ENCODE assay signal across 1 cellular context in the genomic region with DNA sequence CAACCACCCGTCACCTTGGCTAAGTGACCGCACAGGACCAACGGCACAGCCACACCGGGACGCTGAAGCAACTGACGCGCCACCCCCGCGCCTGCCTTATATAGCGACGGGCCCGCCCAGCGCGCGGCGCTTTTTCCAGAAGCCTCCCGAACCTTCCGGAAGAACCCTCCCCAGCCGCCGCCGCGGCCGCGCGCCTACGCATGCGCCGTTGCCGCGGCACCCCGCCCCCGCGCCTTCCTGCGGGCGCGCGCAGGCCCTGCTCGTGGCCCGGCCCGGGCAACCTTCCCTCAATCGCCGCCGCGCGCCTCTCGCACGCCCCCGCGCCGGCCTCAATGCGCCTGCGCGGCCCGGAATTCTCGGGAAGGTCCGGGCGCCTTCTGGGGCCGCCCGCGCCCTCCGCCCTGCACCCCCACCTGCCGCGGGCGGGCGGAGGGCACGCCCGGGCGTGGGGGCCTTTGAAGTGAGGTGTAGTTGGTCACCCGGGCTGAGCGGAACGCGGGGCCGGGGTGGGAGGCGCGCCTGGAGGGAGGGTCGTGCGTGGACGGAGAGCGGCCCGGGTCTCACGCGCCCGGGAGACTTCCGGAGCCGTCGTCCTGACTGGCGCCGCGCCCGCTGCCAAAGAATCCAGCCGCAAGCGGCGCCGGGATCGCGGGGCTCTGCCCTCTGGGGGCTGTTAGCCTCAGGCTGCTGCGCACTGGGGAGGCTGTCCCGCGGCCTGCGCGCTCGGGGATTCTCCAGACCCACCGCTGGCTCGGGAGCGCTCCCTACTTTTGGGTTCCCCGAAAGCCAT.
TF ChIP-seq lines count a peak whose summit lies in the region.

A gene (minus strand): TSS at position 73 of the 790 bp plus-strand sequence. CDS start 666 bp downstream, outside the sequence.

TF ChIP-seq in K562, 482 proteins besides CTCF, POLR2A, EP300 and RAD21 (continued from another document and continues in another):
- TF ChIP-seq, protein P1, sequence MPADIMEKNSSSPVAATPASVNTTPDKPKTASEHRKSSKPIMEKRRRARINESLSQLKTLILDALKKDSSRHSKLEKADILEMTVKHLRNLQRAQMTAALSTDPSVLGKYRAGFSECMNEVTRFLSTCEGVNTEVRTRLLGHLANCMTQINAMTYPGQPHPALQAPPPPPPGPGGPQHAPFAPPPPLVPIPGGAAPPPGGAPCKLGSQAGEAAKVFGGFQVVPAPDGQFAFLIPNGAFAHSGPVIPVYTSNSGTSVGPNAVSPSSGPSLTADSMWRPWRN (IDR thresholded peaks at IDR 0.05; ENCODE audit: low read depth): no peak
- TF ChIP-seq GTF2F1 (IDR thresholded peaks at IDR 0.05; ENCODE audit: low read depth, low read length) (peak; percentile 95), PRMT5 (CRISPR knock-in tag; IDR thresholded peaks at IDR 0.05) (no peak), ZNF134 (CRISPR knock-in tag; conservative IDR thresholded peaks at IDR 0.05) (no peak), PCBP2 (IDR thresholded peaks at IDR 0.05; ENCODE audit: low read depth, low read length, poor library complexity, severe bottlenecking) (no peak), ZNF57 (CRISPR knock-in tag; IDR thresholded peaks at IDR 0.05) (no peak), SETDB1 (IDR thresholded peaks at IDR 0.05; ENCODE audit: low read length) (no peak), FOXA1 (IDR thresholded peaks at IDR 0.05; ENCODE audit: borderline replicate concordance) (no peak), KLF10 (CRISPR knock-in tag; IDR thresholded peaks at IDR 0.05) (no peak), PML (IDR thresholded peaks at IDR 0.05; ENCODE audit: low read length) (peak; percentile 89), PTTG1 (tag; IDR thresholded peaks at IDR 0.05; ENCODE audit: low read depth) (no peak), ZNF780A (CRISPR knock-in tag; IDR thresholded peaks at IDR 0.05) (no peak), EZH2 (IDR thresholded peaks at IDR 0.05; ENCODE audit: borderline replicate concordance, low read depth, low read length) (no peak), TARDBP (IDR thresholded peaks at IDR 0.05) (no peak), GTF2A2 (tag; IDR thresholded peaks at IDR 0.05) (peak; percentile 92), RBM34 (IDR thresholded peaks at IDR 0.05; ENCODE audit: borderline replicate concordance, insufficient read depth, low read length) (no peak), CXXC5 (CRISPR knock-in tag; IDR thresholded peaks at IDR 0.05) (peak; percentile 79), KDM4B (IDR thresholded peaks at IDR 0.05; ENCODE audit: borderline replicate concordance in 2 of 2, low read depth in 1 of 2) (no peak), ZNF586 (CRISPR knock-in tag; conservative IDR thresholded peaks at IDR 0.05) (no peak), ZNF239 (CRISPR knock-in tag; IDR thresholded peaks at IDR 0.05) (no peak), ZNF551 (CRISPR knock-in tag; IDR thresholded peaks at IDR 0.05) (no peak), ESRRB (CRISPR knock-in tag; IDR thresholded peaks at IDR 0.05; ENCODE audit: borderline replicate concordance) (no peak), BRD4 (IDR thresholded peaks at IDR 0.05) (no peak), TSC22D4 (tag; IDR thresholded peaks at IDR 0.05) (no peak), BRCA1 (IDR thresholded peaks at IDR 0.05) (no peak), BRCA1 (CRISPR knock-in tag; IDR thresholded peaks at IDR 0.05) (no peak), ZNF175 (CRISPR knock-in tag; IDR thresholded peaks at IDR 0.05; ENCODE audit: low read depth) (peak; percentile 55; the same call in 1 of the 2 replicates), TAF7 (tag; IDR thresholded peaks at IDR 0.05) (peak; percentile 74), TAF9B (IDR thresholded peaks at IDR 0.05; ENCODE audit: partially characterized antibody) (peak; percentile 71), ZBTB17 (CRISPR knock-in tag; IDR thresholded peaks at IDR 0.05) (no peak; the same call in 1 of the 2 replicates)
- TF ChIP-seq, protein P2, sequence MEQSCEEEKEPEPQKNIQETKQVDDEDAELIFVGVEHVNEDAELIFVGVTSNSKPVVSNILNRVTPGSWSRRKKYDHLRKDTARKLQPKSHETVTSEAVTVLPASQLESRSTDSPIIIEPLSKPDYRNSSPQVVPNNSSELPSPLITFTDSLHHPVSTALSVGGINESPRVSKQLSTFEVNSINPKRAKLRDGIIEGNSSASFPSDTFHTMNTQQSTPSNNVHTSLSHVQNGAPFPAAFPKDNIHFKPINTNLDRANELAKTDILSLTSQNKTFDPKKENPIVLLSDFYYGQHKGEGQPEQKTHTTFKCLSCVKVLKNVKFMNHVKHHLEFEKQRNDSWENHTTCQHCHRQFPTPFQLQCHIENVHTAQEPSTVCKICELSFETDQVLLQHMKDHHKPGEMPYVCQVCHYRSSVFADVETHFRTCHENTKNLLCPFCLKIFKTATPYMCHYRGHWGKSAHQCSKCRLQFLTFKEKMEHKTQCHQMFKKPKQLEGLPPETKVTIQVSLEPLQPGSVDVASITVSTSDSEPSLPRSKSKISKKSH (CRISPR knock-in tag; IDR thresholded peaks at IDR 0.05): no peak
- TF ChIP-seq, protein P3, sequence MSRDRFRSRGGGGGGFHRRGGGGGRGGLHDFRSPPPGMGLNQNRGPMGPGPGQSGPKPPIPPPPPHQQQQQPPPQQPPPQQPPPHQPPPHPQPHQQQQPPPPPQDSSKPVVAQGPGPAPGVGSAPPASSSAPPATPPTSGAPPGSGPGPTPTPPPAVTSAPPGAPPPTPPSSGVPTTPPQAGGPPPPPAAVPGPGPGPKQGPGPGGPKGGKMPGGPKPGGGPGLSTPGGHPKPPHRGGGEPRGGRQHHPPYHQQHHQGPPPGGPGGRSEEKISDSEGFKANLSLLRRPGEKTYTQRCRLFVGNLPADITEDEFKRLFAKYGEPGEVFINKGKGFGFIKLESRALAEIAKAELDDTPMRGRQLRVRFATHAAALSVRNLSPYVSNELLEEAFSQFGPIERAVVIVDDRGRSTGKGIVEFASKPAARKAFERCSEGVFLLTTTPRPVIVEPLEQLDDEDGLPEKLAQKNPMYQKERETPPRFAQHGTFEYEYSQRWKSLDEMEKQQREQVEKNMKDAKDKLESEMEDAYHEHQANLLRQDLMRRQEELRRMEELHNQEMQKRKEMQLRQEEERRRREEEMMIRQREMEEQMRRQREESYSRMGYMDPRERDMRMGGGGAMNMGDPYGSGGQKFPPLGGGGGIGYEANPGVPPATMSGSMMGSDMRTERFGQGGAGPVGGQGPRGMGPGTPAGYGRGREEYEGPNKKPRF (IDR thresholded peaks at IDR 0.05; ENCODE audit: low read depth, low read length): no peak
- TF ChIP-seq, protein P4, sequence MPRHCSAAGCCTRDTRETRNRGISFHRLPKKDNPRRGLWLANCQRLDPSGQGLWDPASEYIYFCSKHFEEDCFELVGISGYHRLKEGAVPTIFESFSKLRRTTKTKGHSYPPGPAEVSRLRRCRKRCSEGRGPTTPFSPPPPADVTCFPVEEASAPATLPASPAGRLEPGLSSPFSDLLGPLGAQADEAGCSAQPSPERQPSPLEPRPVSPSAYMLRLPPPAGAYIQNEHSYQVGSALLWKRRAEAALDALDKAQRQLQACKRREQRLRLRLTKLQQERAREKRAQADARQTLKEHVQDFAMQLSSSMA (CRISPR knock-in tag; IDR thresholded peaks at IDR 0.05): no peak
- TF ChIP-seq, protein P5, sequence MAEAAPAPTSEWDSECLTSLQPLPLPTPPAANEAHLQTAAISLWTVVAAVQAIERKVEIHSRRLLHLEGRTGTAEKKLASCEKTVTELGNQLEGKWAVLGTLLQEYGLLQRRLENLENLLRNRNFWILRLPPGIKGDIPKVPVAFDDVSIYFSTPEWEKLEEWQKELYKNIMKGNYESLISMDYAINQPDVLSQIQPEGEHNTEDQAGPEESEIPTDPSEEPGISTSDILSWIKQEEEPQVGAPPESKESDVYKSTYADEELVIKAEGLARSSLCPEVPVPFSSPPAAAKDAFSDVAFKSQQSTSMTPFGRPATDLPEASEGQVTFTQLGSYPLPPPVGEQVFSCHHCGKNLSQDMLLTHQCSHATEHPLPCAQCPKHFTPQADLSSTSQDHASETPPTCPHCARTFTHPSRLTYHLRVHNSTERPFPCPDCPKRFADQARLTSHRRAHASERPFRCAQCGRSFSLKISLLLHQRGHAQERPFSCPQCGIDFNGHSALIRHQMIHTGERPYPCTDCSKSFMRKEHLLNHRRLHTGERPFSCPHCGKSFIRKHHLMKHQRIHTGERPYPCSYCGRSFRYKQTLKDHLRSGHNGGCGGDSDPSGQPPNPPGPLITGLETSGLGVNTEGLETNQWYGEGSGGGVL (CRISPR knock-in tag; IDR thresholded peaks at IDR 0.05): no peak
- TF ChIP-seq, protein P6, sequence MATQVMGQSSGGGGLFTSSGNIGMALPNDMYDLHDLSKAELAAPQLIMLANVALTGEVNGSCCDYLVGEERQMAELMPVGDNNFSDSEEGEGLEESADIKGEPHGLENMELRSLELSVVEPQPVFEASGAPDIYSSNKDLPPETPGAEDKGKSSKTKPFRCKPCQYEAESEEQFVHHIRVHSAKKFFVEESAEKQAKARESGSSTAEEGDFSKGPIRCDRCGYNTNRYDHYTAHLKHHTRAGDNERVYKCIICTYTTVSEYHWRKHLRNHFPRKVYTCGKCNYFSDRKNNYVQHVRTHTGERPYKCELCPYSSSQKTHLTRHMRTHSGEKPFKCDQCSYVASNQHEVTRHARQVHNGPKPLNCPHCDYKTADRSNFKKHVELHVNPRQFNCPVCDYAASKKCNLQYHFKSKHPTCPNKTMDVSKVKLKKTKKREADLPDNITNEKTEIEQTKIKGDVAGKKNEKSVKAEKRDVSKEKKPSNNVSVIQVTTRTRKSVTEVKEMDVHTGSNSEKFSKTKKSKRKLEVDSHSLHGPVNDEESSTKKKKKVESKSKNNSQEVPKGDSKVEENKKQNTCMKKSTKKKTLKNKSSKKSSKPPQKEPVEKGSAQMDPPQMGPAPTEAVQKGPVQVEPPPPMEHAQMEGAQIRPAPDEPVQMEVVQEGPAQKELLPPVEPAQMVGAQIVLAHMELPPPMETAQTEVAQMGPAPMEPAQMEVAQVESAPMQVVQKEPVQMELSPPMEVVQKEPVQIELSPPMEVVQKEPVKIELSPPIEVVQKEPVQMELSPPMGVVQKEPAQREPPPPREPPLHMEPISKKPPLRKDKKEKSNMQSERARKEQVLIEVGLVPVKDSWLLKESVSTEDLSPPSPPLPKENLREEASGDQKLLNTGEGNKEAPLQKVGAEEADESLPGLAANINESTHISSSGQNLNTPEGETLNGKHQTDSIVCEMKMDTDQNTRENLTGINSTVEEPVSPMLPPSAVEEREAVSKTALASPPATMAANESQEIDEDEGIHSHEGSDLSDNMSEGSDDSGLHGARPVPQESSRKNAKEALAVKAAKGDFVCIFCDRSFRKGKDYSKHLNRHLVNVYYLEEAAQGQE (CRISPR knock-in tag; IDR thresholded peaks at IDR 0.05; ENCODE audit: low read depth): no peak; the same call in 1 of the 2 replicates
- TF ChIP-seq, protein P7, sequence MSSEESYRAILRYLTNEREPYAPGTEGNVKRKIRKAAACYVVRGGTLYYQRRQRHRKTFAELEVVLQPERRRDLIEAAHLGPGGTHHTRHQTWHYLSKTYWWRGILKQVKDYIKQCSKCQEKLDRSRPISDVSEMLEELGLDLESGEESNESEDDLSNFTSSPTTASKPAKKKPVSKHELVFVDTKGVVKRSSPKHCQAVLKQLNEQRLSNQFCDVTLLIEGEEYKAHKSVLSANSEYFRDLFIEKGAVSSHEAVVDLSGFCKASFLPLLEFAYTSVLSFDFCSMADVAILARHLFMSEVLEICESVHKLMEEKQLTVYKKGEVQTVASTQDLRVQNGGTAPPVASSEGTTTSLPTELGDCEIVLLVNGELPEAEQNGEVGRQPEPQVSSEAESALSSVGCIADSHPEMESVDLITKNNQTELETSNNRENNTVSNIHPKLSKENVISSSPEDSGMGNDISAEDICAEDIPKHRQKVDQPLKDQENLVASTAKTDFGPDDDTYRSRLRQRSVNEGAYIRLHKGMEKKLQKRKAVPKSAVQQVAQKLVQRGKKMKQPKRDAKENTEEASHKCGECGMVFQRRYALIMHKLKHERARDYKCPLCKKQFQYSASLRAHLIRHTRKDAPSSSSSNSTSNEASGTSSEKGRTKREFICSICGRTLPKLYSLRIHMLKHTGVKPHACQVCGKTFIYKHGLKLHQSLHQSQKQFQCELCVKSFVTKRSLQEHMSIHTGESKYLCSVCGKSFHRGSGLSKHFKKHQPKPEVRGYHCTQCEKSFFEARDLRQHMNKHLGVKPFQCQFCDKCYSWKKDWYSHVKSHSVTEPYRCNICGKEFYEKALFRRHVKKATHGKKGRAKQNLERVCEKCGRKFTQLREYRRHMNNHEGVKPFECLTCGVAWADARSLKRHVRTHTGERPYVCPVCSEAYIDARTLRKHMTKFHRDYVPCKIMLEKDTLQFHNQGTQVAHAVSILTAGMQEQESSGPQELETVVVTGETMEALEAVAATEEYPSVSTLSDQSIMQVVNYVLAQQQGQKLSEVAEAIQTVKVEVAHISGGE (CRISPR knock-in tag; IDR thresholded peaks at IDR 0.05): peak in 2 of 3 experiments; percentile 30 to 90; a peak in 3 of 6 replicates
- TF ChIP-seq, protein P8, sequence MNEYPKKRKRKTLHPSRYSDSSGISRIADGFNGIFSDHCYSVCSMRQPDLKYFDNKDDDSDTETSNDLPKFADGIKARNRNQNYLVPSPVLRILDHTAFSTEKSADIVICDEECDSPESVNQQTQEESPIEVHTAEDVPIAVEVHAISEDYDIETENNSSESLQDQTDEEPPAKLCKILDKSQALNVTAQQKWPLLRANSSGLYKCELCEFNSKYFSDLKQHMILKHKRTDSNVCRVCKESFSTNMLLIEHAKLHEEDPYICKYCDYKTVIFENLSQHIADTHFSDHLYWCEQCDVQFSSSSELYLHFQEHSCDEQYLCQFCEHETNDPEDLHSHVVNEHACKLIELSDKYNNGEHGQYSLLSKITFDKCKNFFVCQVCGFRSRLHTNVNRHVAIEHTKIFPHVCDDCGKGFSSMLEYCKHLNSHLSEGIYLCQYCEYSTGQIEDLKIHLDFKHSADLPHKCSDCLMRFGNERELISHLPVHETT (CRISPR knock-in tag; conservative IDR thresholded peaks at IDR 0.05 in 1 of 2, IDR thresholded peaks at IDR 0.05 in 1 of 2): peak in 1 of 2 experiments; percentile 81; a peak in 2 of 4 replicates
- TF ChIP-seq, protein P9, sequence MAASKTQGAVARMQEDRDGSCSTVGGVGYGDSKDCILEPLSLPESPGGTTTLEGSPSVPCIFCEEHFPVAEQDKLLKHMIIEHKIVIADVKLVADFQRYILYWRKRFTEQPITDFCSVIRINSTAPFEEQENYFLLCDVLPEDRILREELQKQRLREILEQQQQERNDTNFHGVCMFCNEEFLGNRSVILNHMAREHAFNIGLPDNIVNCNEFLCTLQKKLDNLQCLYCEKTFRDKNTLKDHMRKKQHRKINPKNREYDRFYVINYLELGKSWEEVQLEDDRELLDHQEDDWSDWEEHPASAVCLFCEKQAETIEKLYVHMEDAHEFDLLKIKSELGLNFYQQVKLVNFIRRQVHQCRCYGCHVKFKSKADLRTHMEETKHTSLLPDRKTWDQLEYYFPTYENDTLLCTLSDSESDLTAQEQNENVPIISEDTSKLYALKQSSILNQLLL (CRISPR knock-in tag; IDR thresholded peaks at IDR 0.05; ENCODE audit: borderline replicate concordance): no peak
- TF ChIP-seq, protein P10, sequence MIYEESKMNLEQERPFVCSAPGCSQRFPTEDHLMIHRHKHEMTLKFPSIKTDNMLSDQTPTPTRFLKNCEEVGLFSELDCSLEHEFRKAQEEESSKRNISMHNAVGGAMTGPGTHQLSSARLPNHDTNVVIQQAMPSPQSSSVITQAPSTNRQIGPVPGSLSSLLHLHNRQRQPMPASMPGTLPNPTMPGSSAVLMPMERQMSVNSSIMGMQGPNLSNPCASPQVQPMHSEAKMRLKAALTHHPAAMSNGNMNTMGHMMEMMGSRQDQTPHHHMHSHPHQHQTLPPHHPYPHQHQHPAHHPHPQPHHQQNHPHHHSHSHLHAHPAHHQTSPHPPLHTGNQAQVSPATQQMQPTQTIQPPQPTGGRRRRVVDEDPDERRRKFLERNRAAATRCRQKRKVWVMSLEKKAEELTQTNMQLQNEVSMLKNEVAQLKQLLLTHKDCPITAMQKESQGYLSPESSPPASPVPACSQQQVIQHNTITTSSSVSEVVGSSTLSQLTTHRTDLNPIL (CRISPR knock-in tag; IDR thresholded peaks at IDR 0.05): no peak
